17 cellular contexts compared by ENCODE assay signal in the genomic region with DNA sequence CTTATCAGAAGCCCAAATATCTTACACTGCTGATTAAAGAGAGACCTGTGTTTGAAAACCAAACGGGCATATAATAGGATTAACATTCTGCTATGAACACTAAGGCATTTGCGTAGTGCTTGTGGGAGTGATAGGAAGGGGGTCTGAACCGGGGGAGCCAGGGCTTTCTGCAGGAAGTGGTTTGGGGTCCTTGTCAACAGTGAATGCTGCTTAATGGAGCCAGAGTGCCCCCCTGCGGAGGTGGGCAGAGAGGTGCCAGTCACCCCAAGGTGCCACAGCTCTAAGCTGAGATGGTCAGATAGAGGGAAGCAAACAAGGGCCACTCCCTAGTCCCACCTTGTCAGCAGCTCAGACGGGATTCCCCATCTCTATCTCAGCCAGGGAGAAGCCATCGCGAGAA. TPM values are rescaled to one million over a fixed set of nuclear protein-coding genes. Genes with fewer than 3 reads are reported as not detected.
A peak's percentile ranks its signal among the peaks of the same experiment; 100 is the strongest.
DNase-seq lines count a peak whose midpoint lies in the region; ATAC-seq and TF ChIP-seq lines count a peak whose summit lies in the region.
"Had no signal": no experiment of that assay in that cellular context is flagged by ENCODE, and none has a peak within 500 bp of the region (broad histone marks: within the 10 kb centered on the region; RNA-seq: fewer than 3 reads in every experiment).

No MANE protein-coding gene starts in this region.

- no peak overlapping the region for H3K4me3 ChIP-seq in BLaER1 treated with 17β-estradiol and CSF1 and Interleukin-3, amounts not matched to agents 10 nM and 100 nM
- no peak overlapping the region for H3K4me3 ChIP-seq in ascending aorta
- no peak overlapping the region for H3K4me3 ChIP-seq in upper lobe of right lung
- H3K4me3 ChIP-seq: smooth muscle cell had no signal

- ATAC-seq in upper lobe of right lung = no peak
- ATAC-seq in GM18868 (IDR thresholded peaks at IDR 0.05; ENCODE audit: unreplicated experiment) = no peak

- no peak overlapping the region for H3K4me3 Mint-ChIP-seq in activated CD4-positive, alpha-beta memory T cell treated with anti-CD3 and anti-CD28 coated beads, Interleukin-2, amount 10 ng/mL, durations not matched to agents 7 days and 5 days
- H3K4me3 Mint-ChIP-seq in immature natural killer cell = peak overlapping the region; percentile 39 to 91 (median 46)
- H3K4me3 Mint-ChIP-seq: HFFc6 had no signal

- no peaks in the 10 kb centered on the region for H3K27me3 Mint-ChIP-seq in activated CD4-positive, alpha-beta memory T cell treated with anti-CD3 and anti-CD28 coated beads, Interleukin-2, amount 10 ng/mL, durations not matched to agents 7 days and 5 days
- H3K27me3 Mint-ChIP-seq in immature natural killer cell (ENCODE audit: low read depth in 3 of 3) = peaks cover 0 to 8% (median 4%) of the 10 kb centered on the region in 3 donors

- TF ChIP-seq CTCF in GM13976 (IDR thresholded peaks at IDR 0.05; ENCODE audit: borderline replicate concordance, control extremely low read depth, extremely low read depth, insufficient read depth, missing control alignments) (peak; percentile 32), ascending aorta (IDR thresholded peaks at IDR 0.05) (no peak), upper lobe of right lung (IDR thresholded peaks at IDR 0.05) (no peak)

- no peak overlapping the region for H3K27ac Mint-ChIP-seq in activated CD4-positive, alpha-beta memory T cell treated with anti-CD3 and anti-CD28 coated beads, Interleukin-2, amount 10 ng/mL, durations not matched to agents 7 days and 5 days
- peak overlapping the region; percentile 42 to 92 (median 78) for H3K27ac Mint-ChIP-seq in immature natural killer cell
- H3K27ac Mint-ChIP-seq: HFFc6 had no signal

- in situ Hi-C loops in GM13976 (cut with MboI; ENCODE audit: low sequenced_read_pairs, unreplicated experiment) = no loop called here

- H3K4me1 ChIP-seq in BLaER1 treated with 17β-estradiol and CSF1 and Interleukin-3, amounts not matched to agents 10 nM and 100 nM = peaks cover 52 to 70% (median 59%) of the 10 kb centered on the region in 10 experiments
- peaks cover 8 to 17% of the 10 kb centered on the region in 2 donors for H3K4me1 ChIP-seq in ascending aorta
- peaks cover 50% of the 10 kb centered on the region for H3K4me1 ChIP-seq in upper lobe of right lung

- H3K27me3 ChIP-seq in BLaER1 treated with 17β-estradiol and CSF1 and Interleukin-3, amounts not matched to agents 10 nM and 100 nM = no peaks in the 10 kb centered on the region
- no peaks in the 10 kb centered on the region for H3K27me3 ChIP-seq in ascending aorta
- no peaks in the 10 kb centered on the region for H3K27me3 ChIP-seq in upper lobe of right lung

- peaks cover 48 to 79% (median 74%) of the 10 kb centered on the region in 11 experiments for H4K20me1 ChIP-seq in BLaER1 treated with 17β-estradiol and CSF1 and Interleukin-3, amounts not matched to agents 10 nM and 100 nM

- H3K4me1 Mint-ChIP-seq in activated CD4-positive, alpha-beta memory T cell treated with anti-CD3 and anti-CD28 coated beads, Interleukin-2, amount 10 ng/mL, durations not matched to agents 7 days and 5 days = peaks cover 55% of the 10 kb centered on the region
- H3K4me1 Mint-ChIP-seq in immature natural killer cell = peaks cover 66 to 76% of the 10 kb centered on the region in 2 donors

- intact Hi-C loops in ascending aorta (cut with DNase I) (no loop called here), upper lobe of right lung (cut with DNase I) (no loop called here)

- peaks cover 0 to 32% (median 10%) of the 10 kb centered on the region in 11 experiments; a peak in 11 of 22 replicates for H3K9me3 ChIP-seq in BLaER1 treated with 17β-estradiol and CSF1 and Interleukin-3, amounts not matched to agents 10 nM and 100 nM (replicated peaks in 1 of 11)
- H3K9me3 ChIP-seq in ascending aorta (no peaks in the 10 kb centered on the region), upper lobe of right lung (no peaks in the 10 kb centered on the region)

- CTCF ChIA-PET in activated CD4-positive, alpha-beta memory T cell treated with anti-CD3 and anti-CD28 coated beads, Interleukin-2, amount 10 ng/mL, durations not matched to agents 7 days and 5 days (lab: Charles Lee) = interaction anchor here (0.7 to 0.8 kb wide), 2 partner anchors 18 to 158 kb away, joined by 3 to 4 read pairs; partner anchors contain the start of genes NAA60 and ZNF597

- H3K27ac ChIP-seq in BLaER1 treated with 17β-estradiol and CSF1 and Interleukin-3, amounts not matched to agents 10 nM and 100 nM = no peak overlapping the region; a peak in 1 of 22 replicates
- H3K27ac ChIP-seq in ascending aorta (no peak overlapping the region), upper lobe of right lung (no peak overlapping the region)

- POLR2A ChIA-PET in activated CD4-positive, alpha-beta memory T cell treated with anti-CD3 and anti-CD28 coated beads, Interleukin-2, amount 10 ng/mL, durations not matched to agents 7 days and 5 days (lab: Charles Lee) = no interaction called here

- DNase-seq in GM13976 (ENCODE audit: low spot score) (peak; percentile 26), immature natural killer cell (peak; percentile 45 to 55 (median 52)), ascending aorta (ENCODE audit: low spot score in 2 of 2) (no peak), NCI-H524 (lab: John Stamatoyannopoulos, UW) (no peak), upper lobe of right lung (no peak)
- DNase-seq in activated CD4-positive, alpha-beta memory T cell treated with anti-CD3 and anti-CD28 coated beads, Interleukin-2, amount 10 ng/mL, durations not matched to agents 7 days and 5 days = peak; percentile 22
- DNase-seq: anterior cingulate cortex, DMS 273 treated with DMSO at 0.1 percent for 48 hours, HFFc6, NCI-H446 treated with DMSO at 0.1 percent for 48 hours had no signal

- peak overlapping the region; percentile 11 to 98 (median 93); a peak in 20 of 22 replicates for H3K4me2 ChIP-seq in BLaER1 treated with 17β-estradiol and CSF1 and Interleukin-3, amounts not matched to agents 10 nM and 100 nM
- H3K4me2 ChIP-seq: smooth muscle cell had no signal

- peaks cover 15 to 52% (median 39%) of the 10 kb centered on the region in 11 experiments for H3K36me3 ChIP-seq in BLaER1 treated with 17β-estradiol and CSF1 and Interleukin-3, amounts not matched to agents 10 nM and 100 nM
- H3K36me3 ChIP-seq in ascending aorta = peaks cover 2 to 3% of the 10 kb centered on the region in 2 donors
- H3K36me3 ChIP-seq in upper lobe of right lung = peaks cover 4% of the 10 kb centered on the region

- peak overlapping the region in 4 of 11 experiments; percentile 17 to 38 (median 32); a peak in 2 of 22 replicates for H3K9ac ChIP-seq in BLaER1 treated with 17β-estradiol and CSF1 and Interleukin-3, amounts not matched to agents 10 nM and 100 nM

- H3K9me3 Mint-ChIP-seq in activated CD4-positive, alpha-beta memory T cell treated with anti-CD3 and anti-CD28 coated beads, Interleukin-2, amount 10 ng/mL, durations not matched to agents 7 days and 5 days = no peaks in the 10 kb centered on the region
- no peaks in the 10 kb centered on the region for H3K9me3 Mint-ChIP-seq in immature natural killer cell
- H3K9me3 Mint-ChIP-seq: HFFc6 had no signal

- peaks cover 19% of the 10 kb centered on the region for H3K36me3 Mint-ChIP-seq in activated CD4-positive, alpha-beta memory T cell treated with anti-CD3 and anti-CD28 coated beads, Interleukin-2, amount 10 ng/mL, durations not matched to agents 7 days and 5 days (ENCODE audit: low read depth)
- H3K36me3 Mint-ChIP-seq in immature natural killer cell = no peaks in the 10 kb centered on the region

RNA-seq across cellular contexts. Expression of gene NAA60, which starts 17.6 kb away (rescaled TPM):
- 10 to 100 TPM; 46.1 to 46.4 TPM for total RNA-seq in activated CD4-positive, alpha-beta memory T cell treated with anti-CD3 and anti-CD28 coated beads, Interleukin-2, amount 10 ng/mL, durations not matched to agents 7 days and 5 days
- polyA plus RNA-seq in immature natural killer cell = 10 to 100 TPM; 19.1 to 64.9 (median 26.2) TPM
- total RNA-seq in ascending aorta = 74.6 TPM
- total RNA-seq in upper lobe of right lung = 56.2 TPM

RNA-seq across cellular contexts. Expression of gene ZNF597, which starts 17.8 kb away (rescaled TPM):
- 1 to 10 TPM; 2.1 to 2.2 TPM for total RNA-seq in activated CD4-positive, alpha-beta memory T cell treated with anti-CD3 and anti-CD28 coated beads, Interleukin-2, amount 10 ng/mL, durations not matched to agents 7 days and 5 days
- polyA plus RNA-seq in immature natural killer cell = 1 to 10 TPM in 2 of 3 donors, under 1 TPM in 1; 0.37 to 1.7 (median 1.2) TPM
- total RNA-seq in ascending aorta (0.21 TPM), upper lobe of right lung (5.1 TPM)

RNA-seq across cellular contexts. Expression of gene C16orf90, which starts 34.2 kb away (rescaled TPM):
- not detected for total RNA-seq in activated CD4-positive, alpha-beta memory T cell treated with anti-CD3 and anti-CD28 coated beads, Interleukin-2, amount 10 ng/mL, durations not matched to agents 7 days and 5 days
- not detected for polyA plus RNA-seq in immature natural killer cell
- not detected for total RNA-seq in ascending aorta
- not detected for total RNA-seq in upper lobe of right lung
- total RNA-seq: HFFc6; HT-29; lung microvascular endothelial cell; smooth muscle cell; T-helper 1 cell treated with Interleukin-12 subunit alpha and Interleukin-12 subunit beta and Interleukin-4 antibody, amounts not matched to agents 30 ng/mL and 1 ng/mL, for 36 hours; urinary bladder had no signal
- polyA plus RNA-seq: smooth muscle cell, urinary bladder had no signal

RNA-seq across cellular contexts. Expression of gene CLUAP1, which starts 39.7 kb away (rescaled TPM):
- total RNA-seq in activated CD4-positive, alpha-beta memory T cell treated with anti-CD3 and anti-CD28 coated beads, Interleukin-2, amount 10 ng/mL, durations not matched to agents 7 days and 5 days = 10 to 100 TPM; 21.9 to 24.1 TPM
- 10 to 100 TPM in 2 of 3 donors, 1 to 10 TPM in 1; 4.7 to 16.6 (median 10.3) TPM for polyA plus RNA-seq in immature natural killer cell
- 72.4 TPM for total RNA-seq in ascending aorta
- total RNA-seq in upper lobe of right lung = 23.3 TPM

Comparison
In these comparisons a context has a peak if more than half of its experiments do, and no peak if none do; other contexts are left out.
1. DNase-seq: peak in GM13976 (single experiment), activated CD4-positive, alpha-beta memory T cell treated with anti-CD3 and anti-CD28 coated beads, Interleukin-2, amount 10 ng/mL, durations not matched to agents 7 days and 5 days (single experiment) and immature natural killer cell (3 of 3); none in ascending aorta (0 of 2), NCI-H524 (0 of 2) and upper lobe of right lung (single experiment).